8 cellular contexts compared by ENCODE assay signal in genomic region chr19:14091086-14091884, GRCh38. TPM values are rescaled to one million over a fixed set of nuclear protein-coding genes. Genes with fewer than 3 reads are reported as not detected.
DNase-seq lines count a peak whose midpoint lies in the region; ATAC-seq, FAIRE-seq and TF ChIP-seq lines count a peak whose summit lies in the region.

No MANE protein-coding gene starts in this region.

- WGBS in K562 (ENCODE audit: insufficient coverage, low coverage, missing lambda C conversion rate) = under 1% methylated on average over 42 of the region's 73 CpGs
- WGBS in spleen, 5 donors = 0 to 1% (median 1%) methylated on average over 17 to 60 of the region's 73 CpGs

- peak overlapping the region; percentile 96 for H3K4me2 ChIP-seq in K562 (ENCODE audit: insufficient read depth, low read length)

- in situ Hi-C loops in K562 (cut with MboI) = no loop called here

- peak overlapping the region; percentile 90 for H2AFZ ChIP-seq in K562 (ENCODE audit: low read depth, low read length)

- H3K36me3 ChIP-seq in K562 (ENCODE audit: control insufficient read depth, insufficient read depth, low read length) (peaks cover 23% of the 10 kb centered on the region; the same call in 2 of the 3 replicates), spleen (peaks cover 0 to 40% (median 8%) of the 10 kb centered on the region in 6 donors)

- TF ChIP-seq POLR2A in H54 (IDR thresholded peaks at IDR 0.05; ENCODE audit: low read depth, low read length) (peak; percentile 77), K562 (conservative IDR thresholded peaks at IDR 0.05) (peak; percentile 67; the same call in 1 of the 2 replicates), spleen (IDR thresholded peaks at IDR 0.05) (peak in 2 of 3 donors; percentile 65 to 84)

- ATAC-seq in K562 = peak; percentile 81

- peak overlapping the region; percentile 87 to 93 for H3K9ac ChIP-seq in K562 (ENCODE audit: insufficient read depth in 1 of 2, low read depth in 2 of 2, low read length in 2 of 2)

- peaks cover 11% of the 10 kb centered on the region for H3K79me2 ChIP-seq in K562 (ENCODE audit: control insufficient read depth, insufficient read depth, low read length)

- CTCF ChIA-PET in K562 (lab: Yijun Ruan, JAX; ENCODE audit: low intra/inter-chr PET ratio) = interaction anchor here (0.6 kb wide), 1 partner anchor 76 kb away, joined by 3 read pairs; no protein-coding TSS in a partner anchor

- peak overlapping the region; percentile 97 for H3K27ac ChIP-seq in K562 (ENCODE audit: extremely low read depth, low read depth, low read length)
- peak overlapping the region; percentile 93 to 99 (median 96) for H3K27ac ChIP-seq in spleen

- DNase-seq in H54 (ENCODE audit: insufficient read length, low spot score) (peak; percentile 71), LoVo (ENCODE audit: low spot score) (peak; percentile 74), T-helper 2 cell (peak in 4 of 5 experiments; percentile 47 to 81 (median 57)), K562 (ENCODE audit: extremely low read depth in 1 of 4, low spot score in 3 of 4) (peak; percentile 61 to 92 (median 84)), inferior parietal cortex (ENCODE audit: extremely low spot score) (peak; percentile 37), spleen (peak; percentile 95), HPDE6-E6E7 (ENCODE audit: extremely low spot score) (no peak)

- FAIRE-seq in H54 (lab: Jason Lieb, UNC) (no peak), K562 (lab: Jason Lieb, UNC) (peak; percentile 90)

- POLR2A ChIA-PET in K562 (lab: Yijun Ruan, JAX) = interaction anchor here (0.6 to 1.9 kb wide), 6 partner anchors 9 to 324 kb away, joined by 3 to 6 read pairs (median 4); partner anchors contain the start of gene IL27RA

- intact Hi-C loops in K562 (cut with micrococcal nuclease) (loop anchor here (2.0 kb wide), 1 partner anchor 46 kb away; the partner anchor contains the start of gene ASF1B), spleen (cut with DNase I; ENCODE audit: low total_unique reads) (no loop called here)

- peak overlapping the region; percentile 94 for H3K4me3 ChIP-seq in K562
- peak overlapping the region; percentile 76 to 96 (median 85) for H3K4me3 ChIP-seq in spleen

- H3K4me1 ChIP-seq in K562 (replicated peaks in 1 of 2; ENCODE audit: control insufficient read depth in 2 of 2, insufficient read depth in 2 of 2, low read length in 2 of 2) = peaks cover 7 to 29% of the 10 kb centered on the region in 2 experiments; a peak in 3 of 5 replicates
- peaks cover 0 to 40% (median 23%) of the 10 kb centered on the region in 6 donors for H3K4me1 ChIP-seq in spleen

- TF ChIP-seq CTCF in GM12872 (IDR thresholded peaks at IDR 0.05; ENCODE audit: insufficient read depth, low read depth, low read length) (peak; percentile 24; the same call in 1 of the 3 replicates), K562 (IDR thresholded peaks at IDR 0.05 in 2 of 3, conservative IDR thresholded peaks at IDR 0.05 in 1 of 3; ENCODE audit: insufficient read depth in 2 of 3, low read depth in 1 of 3, low read length in 3 of 3) (peak; percentile 53 to 72 (median 53)), spleen (IDR thresholded peaks at IDR 0.05 in 8 of 11, conservative IDR thresholded peaks at IDR 0.05 in 3 of 11) (peak in 8 of 11 experiments; percentile 6 to 49 (median 30))

- BruUV-seq in K562 (replicated peaks; lab: Mats Ljungman, UMichigan) = TSS peak; percentile 86

- peak; percentile 34 for TF ChIP-seq EP300 in K562 (IDR thresholded peaks at IDR 0.05; ENCODE audit: low read length)

- no peaks in the 10 kb centered on the region for H4K20me1 ChIP-seq in K562 (replicated peaks; ENCODE audit: control insufficient read depth, insufficient read depth, low read length)

- H3K9me3 ChIP-seq in K562 (replicated peaks; ENCODE audit: control insufficient read depth, insufficient read depth, low read depth, low read length) = peaks cover 10% of the 10 kb centered on the region
- H3K9me3 ChIP-seq in spleen = peaks cover 0 to 14% (median 11%) of the 10 kb centered on the region in 8 donors

- H3K9me1 ChIP-seq in K562 (ENCODE audit: control insufficient read depth, insufficient read depth, low read length) = no peaks in the 10 kb centered on the region

- no peaks in the 10 kb centered on the region for H3K27me3 ChIP-seq in K562 (ENCODE audit: control insufficient read depth in 2 of 2, insufficient read depth in 2 of 2, low read length in 2 of 2)
- H3K27me3 ChIP-seq in spleen (replicated peaks in 1 of 7) = no peaks in the 10 kb centered on the region

- no peak for TF ChIP-seq RAD21 in K562 (CRISPR knock-in tag; conservative IDR thresholded peaks at IDR 0.05 in 1 of 2, IDR thresholded peaks at IDR 0.05 in 1 of 2)

RNA-seq across cellular contexts. Expression of gene SAMD1, which starts 0.7 kb away (rescaled TPM):
- 9.8 and 27.6 TPM in 2 replicates for total RNA-seq in K562 (2011; cell fraction: chromatin; rRNA removed; ENCODE audit: low replicate concordance)
- total RNA-seq in K562 (2011; cell fraction: nucleolus; rRNA removed) = 23.5 and 24.9 TPM in 2 replicates
- total RNA-seq in K562 (2011; cell fraction: nucleoplasm; rRNA removed) = 12.7 and 15.1 TPM in 2 replicates
- total RNA-seq in K562 (2014; rRNA removed) (65.4 and 71.9 TPM in 2 replicates), K562 (2014; rRNA removed; fragmentation: Illumina TruSeq; extraction: Trizol) (15.4 and 16.0 TPM in 2 replicates), K562 (2015; rRNA removed; fragmentation: Illumina TruSeq; extraction: Trizol) (43.5 and 51.7 TPM in 2 replicates), K562 (2021) (85.9 and 96.0 TPM in 2 replicates), spleen (10 to 100 TPM; 25.5 to 36.8 (median 30.6) TPM)
- polyA plus RNA-seq in K562 (2011; rRNA removed) (14.3 and 14.8 TPM in 2 replicates), K562 (2014; fragmentation: Illumina TruSeq; extraction: Trizol) (45.7 and 48.9 TPM in 2 replicates), K562 (2014; fragmentation: Nextera tagmentation; extraction: Ambion mirVana) (1 to 10 TPM; 2.9 to 3.1 TPM), K562 (2014; rRNA removed) (44.5 and 47.8 TPM in 2 replicates), spleen (10 to 100 TPM; 19.6 to 31.4 (median 24.3) TPM)
- 15.9 and 30.2 TPM in 2 replicates for polyA plus RNA-seq in K562 (2011; cell fraction: cytosol; rRNA removed)
- polyA plus RNA-seq in K562 (2011; cell fraction: nucleus; rRNA removed) = 34.7 and 64.0 TPM in 2 replicates
- polyA plus RNA-seq in K562 (2012) = 39.1 and 39.7 TPM in 2 replicates
- 4.1 and 7.6 TPM in 2 replicates for polyA minus RNA-seq in K562 (2011; rRNA and poly(A)+ RNA removed)
- polyA minus RNA-seq in K562 (2011; cell fraction: cytosol; rRNA and poly(A)+ RNA removed) = 22.9 and 32.7 TPM in 2 replicates
- polyA minus RNA-seq in K562 (2011; cell fraction: nucleus; rRNA and poly(A)+ RNA removed) = 4.8 and 5.0 TPM in 2 replicates

RNA-seq across cellular contexts. Expression of gene C19orf67, which starts 5.7 kb away (rescaled TPM):
- total RNA-seq in K562 (2011; cell fraction: chromatin; rRNA removed; ENCODE audit: low replicate concordance) = 0.83 and 2.1 TPM in 2 replicates
- total RNA-seq in K562 (2011; cell fraction: nucleolus; rRNA removed) = 3.7 and 4.5 TPM in 2 replicates
- total RNA-seq in K562 (2011; cell fraction: nucleoplasm; rRNA removed) = 1.8 and 2.1 TPM in 2 replicates
- total RNA-seq in K562 (2014; rRNA removed) (0.45 and 1.5 TPM in 2 replicates), K562 (2014; rRNA removed; fragmentation: Illumina TruSeq; extraction: Trizol) (0.35 TPM in 1 of 2 replicates, not detected in the other), K562 (2015; rRNA removed; fragmentation: Illumina TruSeq; extraction: Trizol) (0.29 and 0.53 TPM in 2 replicates), K562 (2021) (1.1 and 2.1 TPM in 2 replicates), spleen (1 to 10 TPM in 1 of 7 donors, not detected in 6; 4.9 TPM)
- polyA plus RNA-seq in K562 (2011; rRNA removed) (0.39 and 0.56 TPM in 2 replicates), K562 (2014; fragmentation: Illumina TruSeq; extraction: Trizol) (0.28 and 0.39 TPM in 2 replicates), K562 (2014; fragmentation: Nextera tagmentation; extraction: Ambion mirVana) (not detected), K562 (2014; rRNA removed) (1.8 TPM in 1 of 2 replicates, not detected in the other), spleen (not detected)
- polyA plus RNA-seq in K562 (2011; cell fraction: cytosol; rRNA removed) = 0.46 and 0.97 TPM in 2 replicates
- 1.2 and 3.8 TPM in 2 replicates for polyA plus RNA-seq in K562 (2011; cell fraction: nucleus; rRNA removed)
- 0.62 and 0.68 TPM in 2 replicates for polyA plus RNA-seq in K562 (2012)
- 0.14 TPM in 1 of 2 replicates, not detected in the other for polyA minus RNA-seq in K562 (2011; rRNA and poly(A)+ RNA removed)
- not detected in 2 replicates for polyA minus RNA-seq in K562 (2011; cell fraction: cytosol; rRNA and poly(A)+ RNA removed)
- polyA minus RNA-seq in K562 (2011; cell fraction: nucleus; rRNA and poly(A)+ RNA removed) = 1.5 and 3.0 TPM in 2 replicates

RNA-seq across cellular contexts. Expression of gene MISP3, which starts 18.7 kb away (rescaled TPM):
- total RNA-seq in K562 (2011; cell fraction: chromatin; rRNA removed; ENCODE audit: low replicate concordance) = 1.7 and 5.3 TPM in 2 replicates
- total RNA-seq in K562 (2011; cell fraction: nucleolus; rRNA removed) = 5.5 and 5.7 TPM in 2 replicates
- 4.1 and 5.0 TPM in 2 replicates for total RNA-seq in K562 (2011; cell fraction: nucleoplasm; rRNA removed)
- total RNA-seq in K562 (2014; rRNA removed) (3.1 and 3.9 TPM in 2 replicates), K562 (2014; rRNA removed; fragmentation: Illumina TruSeq; extraction: Trizol) (0.69 and 0.73 TPM in 2 replicates), K562 (2015; rRNA removed; fragmentation: Illumina TruSeq; extraction: Trizol) (1.6 and 1.9 TPM in 2 replicates), K562 (2021) (1.9 and 2.9 TPM in 2 replicates), spleen (1 to 10 TPM; 1.8 to 8.0 (median 2.0) TPM)
- polyA plus RNA-seq in K562 (2011; rRNA removed) (1.2 and 2.1 TPM in 2 replicates), K562 (2014; fragmentation: Illumina TruSeq; extraction: Trizol) (2.6 and 3.2 TPM in 2 replicates), K562 (2014; fragmentation: Nextera tagmentation; extraction: Ambion mirVana) (under 1 TPM; 0.25 to 0.37 TPM), K562 (2014; rRNA removed) (5.4 and 5.6 TPM in 2 replicates), spleen (1 to 10 TPM; 1.5 to 2.2 (median 1.9) TPM)
- 2.1 and 3.0 TPM in 2 replicates for polyA plus RNA-seq in K562 (2011; cell fraction: cytosol; rRNA removed)
- polyA plus RNA-seq in K562 (2011; cell fraction: nucleus; rRNA removed) = 8.6 and 12.9 TPM in 2 replicates
- polyA plus RNA-seq in K562 (2012) = 3.6 and 4.2 TPM in 2 replicates
- not detected in 2 replicates for polyA minus RNA-seq in K562 (2011; rRNA and poly(A)+ RNA removed)
- 0.91 TPM in 1 of 2 replicates, not detected in the other for polyA minus RNA-seq in K562 (2011; cell fraction: cytosol; rRNA and poly(A)+ RNA removed)
- 1.8 and 1.9 TPM in 2 replicates for polyA minus RNA-seq in K562 (2011; cell fraction: nucleus; rRNA and poly(A)+ RNA removed)

RNA-seq across cellular contexts. Expression of gene PRKACA, which starts 26.3 kb away (rescaled TPM):
- 26.1 and 58.3 TPM in 2 replicates for total RNA-seq in K562 (2011; cell fraction: chromatin; rRNA removed; ENCODE audit: low replicate concordance)
- 30.5 and 42.7 TPM in 2 replicates for total RNA-seq in K562 (2011; cell fraction: nucleolus; rRNA removed)
- total RNA-seq in K562 (2011; cell fraction: nucleoplasm; rRNA removed) = 28.7 and 35.1 TPM in 2 replicates
- total RNA-seq in K562 (2014; rRNA removed) (8.4 and 12.7 TPM in 2 replicates), K562 (2014; rRNA removed; fragmentation: Illumina TruSeq; extraction: Trizol) (10.6 and 13.0 TPM in 2 replicates), K562 (2015; rRNA removed; fragmentation: Illumina TruSeq; extraction: Trizol) (11.9 and 12.2 TPM in 2 replicates), K562 (2021) (57.8 and 63.1 TPM in 2 replicates), spleen (100 to 1,000 TPM in 6 of 7 donors, 10 to 100 TPM in 1; 87.7 to 256 (median 132) TPM)
- polyA plus RNA-seq in K562 (2011; rRNA removed) (19.9 and 22.9 TPM in 2 replicates), K562 (2014; fragmentation: Illumina TruSeq; extraction: Trizol) (50.6 and 59.4 TPM in 2 replicates), K562 (2014; fragmentation: Nextera tagmentation; extraction: Ambion mirVana) (1 to 10 TPM; 1.2 to 1.7 TPM), K562 (2014; rRNA removed) (37.6 and 39.7 TPM in 2 replicates), spleen (10 to 100 TPM; 26.6 to 77.3 (median 31.4) TPM)
- 18.1 and 22.9 TPM in 2 replicates for polyA plus RNA-seq in K562 (2011; cell fraction: cytosol; rRNA removed)
- 9.4 and 10.8 TPM in 2 replicates for polyA plus RNA-seq in K562 (2011; cell fraction: nucleus; rRNA removed)
- 53.1 and 56.7 TPM in 2 replicates for polyA plus RNA-seq in K562 (2012)
- 16.0 and 20.3 TPM in 2 replicates for polyA minus RNA-seq in K562 (2011; rRNA and poly(A)+ RNA removed)
- 18.1 and 18.7 TPM in 2 replicates for polyA minus RNA-seq in K562 (2011; cell fraction: cytosol; rRNA and poly(A)+ RNA removed)
- 7.5 and 8.3 TPM in 2 replicates for polyA minus RNA-seq in K562 (2011; cell fraction: nucleus; rRNA and poly(A)+ RNA removed)

RNA-seq across cellular contexts. Expression of gene PALM3, which starts 29.4 kb away (rescaled TPM):
- 0.53 and 0.76 TPM in 2 replicates for total RNA-seq in K562 (2011; cell fraction: chromatin; rRNA removed; ENCODE audit: low replicate concordance)
- total RNA-seq in K562 (2011; cell fraction: nucleolus; rRNA removed) = 0.33 and 0.92 TPM in 2 replicates
- total RNA-seq in K562 (2011; cell fraction: nucleoplasm; rRNA removed) = 0.73 and 0.99 TPM in 2 replicates
- 8.2 and 8.9 TPM in 2 replicates for total RNA-seq in K562 (2014; rRNA removed)
- 2.5 and 2.8 TPM in 2 replicates for total RNA-seq in K562 (2014; rRNA removed; fragmentation: Illumina TruSeq; extraction: Trizol)
- total RNA-seq in K562 (2015; rRNA removed; fragmentation: Illumina TruSeq; extraction: Trizol) = 3.3 and 3.7 TPM in 2 replicates
- total RNA-seq in K562 (2021) = 7.6 and 9.3 TPM in 2 replicates
- 2.3 and 2.9 TPM in 2 replicates for polyA plus RNA-seq in K562 (2011; rRNA removed)
- polyA plus RNA-seq in K562 (2011; cell fraction: cytosol; rRNA removed) = 2.1 and 6.1 TPM in 2 replicates
- 1.1 and 2.9 TPM in 2 replicates for polyA plus RNA-seq in K562 (2011; cell fraction: nucleus; rRNA removed)
- 2.0 and 13.9 TPM in 2 replicates for polyA plus RNA-seq in K562 (2012)
- polyA plus RNA-seq in K562 (2014; fragmentation: Illumina TruSeq; extraction: Trizol) = 7.4 and 10.8 TPM in 2 replicates
- polyA plus RNA-seq in K562 (2014; fragmentation: Nextera tagmentation; extraction: Ambion mirVana) = under 1 TPM; 0.07 to 0.29 TPM
- polyA plus RNA-seq in K562 (2014; rRNA removed) = 8.9 and 12.1 TPM in 2 replicates
- polyA minus RNA-seq in K562 (2011; rRNA and poly(A)+ RNA removed) = 0.39 and 1.3 TPM in 2 replicates
- polyA minus RNA-seq in K562 (2011; cell fraction: cytosol; rRNA and poly(A)+ RNA removed) = 0.91 and 1.4 TPM in 2 replicates
- polyA minus RNA-seq in K562 (2011; cell fraction: nucleus; rRNA and poly(A)+ RNA removed) = 0.27 and 0.56 TPM in 2 replicates
- total RNA-seq in spleen = not detected
- polyA plus RNA-seq in spleen = under 1 TPM; 0.02 to 0.32 (median 0.05) TPM
